In genomic region chr22:37925767-37926166, GRCh38 we compare ENCODE assay signal across 31 cellular contexts. TPM values are rescaled to one million over a fixed set of nuclear protein-coding genes. Genes with fewer than 3 reads are reported as not detected.
"Had no signal": no experiment of that assay in that cellular context is flagged by ENCODE, and none has a peak within 500 bp of the region (broad histone marks: within the 10 kb centered on the region; RNA-seq: fewer than 3 reads in every experiment).

No MANE protein-coding gene starts in this region.

- H3K27ac ChIP-seq: colonic mucosa, foreskin keratinocyte, heart right ventricle, left lung, lower lobe of right lung, neutrophil, ovary, testis had no signal

- H3K4me2 ChIP-seq: smooth muscle cell had no signal

- DNase-seq: activated CD4-positive, alpha-beta T cell treated with anti-CD3 and anti-CD28 coated beads for 48 hours; activated CD4-positive, alpha-beta T cell treated with anti-CD3 and anti-CD28 coated beads, Interleukin-2, amount 50 U/mL, for 48 hours; activated CD8-positive, alpha-beta memory T cell treated with anti-CD3 and anti-CD28 coated beads for 24 hours; activated effector memory CD4-positive, alpha-beta T cell treated with Interleukin-2 at 50 U/mL for 16 hours; activated naive CD4-positive, alpha-beta T cell treated with anti-CD3 and anti-CD28 coated beads, Interleukin-2, amount 10 ng/mL, durations not matched to agents 7 days and 5 days; amygdala; colonic mucosa; foreskin keratinocyte; heart right ventricle; left lung; lower lobe of right lung; mesenchymal stem cell; ovary; stimulated activated CD4-positive, alpha-beta T cell treated with anti-CD3 and anti-CD28 coated beads, Interleukin-1b, Interleukin-23, amount 100 ng/mL, for 48 hours; stimulated activated CD4-positive, alpha-beta T cell treated with anti-CD3 and anti-CD28 coated beads, Interleukin-4, amount 100 ng/mL, for 4 hours; stimulated activated CD8-positive, alpha-beta memory T cell treated with anti-CD3 and anti-CD28 coated beads, Interleukin-4, amount 100 ng/mL, for 48 hours; stimulated activated naive B cell treated with anti-CD40 and anti-IgM and Interleukin-4, amounts not matched to agents 10 μg/mL and 1 μg/mL and 100 μg/mL, for 72 hours; T-helper 1 cell; testis; transverse colon had no signal

- H3K36me3 ChIP-seq: ovary had no signal

- H3K4me1 ChIP-seq: colonic mucosa, foreskin keratinocyte, transverse colon had no signal

- H3K27me3 ChIP-seq: colonic mucosa, foreskin keratinocyte, heart right ventricle, left lung, neutrophil, ovary, testis, transverse colon had no signal

- H3K36me3 Mint-ChIP-seq: natural killer cell treated with Interleukin-12 subunit alpha and Interleukin-12 subunit beta and Interleukin-15 and Interleukin-18, amount 100 ng/mL, for 72 hours had no signal

- H3K27ac Mint-ChIP-seq: activated naive CD4-positive, alpha-beta T cell treated with anti-CD3 and anti-CD28 coated beads, Interleukin-2, amount 10 ng/mL, durations not matched to agents 7 days and 5 days; natural killer cell treated with Interleukin-12 subunit alpha and Interleukin-12 subunit beta and Interleukin-15 and Interleukin-18, amount 100 ng/mL, for 72 hours; progenitor cell of endocrine pancreas; stimulated activated naive B cell treated with anti-CD40 and anti-IgM and Interleukin-4, amounts not matched to agents 10 μg/mL and 1 μg/mL and 100 μg/mL, for 72 hours; T-helper 2 cell treated with Interferon-gamma antibody and Interleukin-4, amounts not matched to agents 5 μg/mL and 100 μg/mL, for 36 hours had no signal

- H3K4me3 ChIP-seq: colonic mucosa, heart right ventricle, left lung, lower lobe of right lung, ovary, smooth muscle cell, testis, transverse colon had no signal

- H3K9me3 ChIP-seq: colonic mucosa, heart right ventricle, left lung, lower lobe of right lung, neutrophil, ovary, testis, transverse colon had no signal

- H3K27me3 Mint-ChIP-seq: activated naive CD4-positive, alpha-beta T cell treated with anti-CD3 and anti-CD28 coated beads, Interleukin-2, amount 10 ng/mL, durations not matched to agents 7 days and 5 days; natural killer cell treated with Interleukin-12 subunit alpha and Interleukin-12 subunit beta and Interleukin-15 and Interleukin-18, amount 100 ng/mL, for 72 hours; progenitor cell of endocrine pancreas; stimulated activated naive B cell treated with anti-CD40 and anti-IgM and Interleukin-4, amounts not matched to agents 10 μg/mL and 1 μg/mL and 100 μg/mL, for 72 hours had no signal

- ATAC-seq: foreskin keratinocyte; left lung; lower lobe of right lung; stimulated activated naive B cell treated with anti-CD40 and anti-IgM and Interleukin-4, amounts not matched to agents 10 μg/mL and 1 μg/mL and 100 μg/mL, for 72 hours had no signal

- H3K9me3 Mint-ChIP-seq: activated naive CD4-positive, alpha-beta T cell treated with anti-CD3 and anti-CD28 coated beads, Interleukin-2, amount 10 ng/mL, durations not matched to agents 7 days and 5 days; natural killer cell treated with Interleukin-12 subunit alpha and Interleukin-12 subunit beta and Interleukin-15 and Interleukin-18, amount 100 ng/mL, for 72 hours; stimulated activated naive B cell treated with anti-CD40 and anti-IgM and Interleukin-4, amounts not matched to agents 10 μg/mL and 1 μg/mL and 100 μg/mL, for 72 hours; T-helper 2 cell treated with Interferon-gamma antibody and Interleukin-4, amounts not matched to agents 5 μg/mL and 100 μg/mL, for 36 hours had no signal

- H3K4me3 Mint-ChIP-seq: activated naive CD4-positive, alpha-beta T cell treated with anti-CD3 and anti-CD28 coated beads, Interleukin-2, amount 10 ng/mL, durations not matched to agents 7 days and 5 days; natural killer cell treated with Interleukin-12 subunit alpha and Interleukin-12 subunit beta and Interleukin-15 and Interleukin-18, amount 100 ng/mL, for 72 hours; stimulated activated naive B cell treated with anti-CD40 and anti-IgM and Interleukin-4, amounts not matched to agents 10 μg/mL and 1 μg/mL and 100 μg/mL, for 72 hours; T-helper 2 cell treated with Interferon-gamma antibody and Interleukin-4, amounts not matched to agents 5 μg/mL and 100 μg/mL, for 36 hours had no signal

RNA-seq across cellular contexts. Expression of gene C22orf23, which starts 27.6 kb away (rescaled TPM):
- total RNA-seq: bronchial epithelial cell, colonic mucosa, mononuclear cell, transverse colon had no signal

RNA-seq across cellular contexts. Expression of gene SOX10, which starts 58.6 kb away (rescaled TPM):
- total RNA-seq: bronchial epithelial cell; endothelial cell of umbilical vein; foreskin keratinocyte; glomerular endothelial cell; left lung; lower lobe of right lung; mononuclear cell; myocyte; natural killer cell treated with Interleukin-12 subunit alpha and Interleukin-12 subunit beta and Interleukin-15 and Interleukin-18, amount 100 ng/mL, for 72 hours; renal cortical epithelial cell; smooth muscle cell had no signal
